In genomic region chr1:95467036-95467435, GRCh38 we compare ENCODE assay signal across 18 cellular contexts.
A peak's percentile ranks its signal among the peaks of the same experiment; 100 is the strongest.
DNase-seq lines count a peak whose midpoint lies in the region; ATAC-seq and TF ChIP-seq lines count a peak whose summit lies in the region.
"Had no signal": no experiment of that assay in that cellular context is flagged by ENCODE, and none has a peak within 500 bp of the region (broad histone marks: within the 10 kb centered on the region; RNA-seq: fewer than 3 reads in every experiment).

No MANE protein-coding gene starts in this region.

- no peaks in the 10 kb centered on the region for H3K27me3 Mint-ChIP-seq in activated CD8-positive, alpha-beta T cell treated with anti-CD3 and anti-CD28 coated beads for 36 hours

- H3K27me3 ChIP-seq in left ventricle myocardium inferior (ENCODE audit: low read depth) (no peaks in the 10 kb centered on the region), right atrium auricular region (no peaks in the 10 kb centered on the region)
- H3K27me3 ChIP-seq: suprapubic skin had no signal

- TF ChIP-seq CTCF in left ventricle myocardium inferior (IDR thresholded peaks at IDR 0.05; ENCODE audit: borderline replicate concordance): peak; percentile 47
- TF ChIP-seq CTCF in right atrium auricular region (IDR thresholded peaks at IDR 0.05): peak in 1 of 2 donors; percentile 33
- no peak for TF ChIP-seq CTCF in activated CD8-positive, alpha-beta T cell treated with anti-CD3 and anti-CD28 coated beads for 36 hours (IDR thresholded peaks at IDR 0.05)

- no peak for ATAC-seq in activated CD8-positive, alpha-beta T cell treated with anti-CD3 and anti-CD28 coated beads for 36 hours
- ATAC-seq in HG02840 (IDR thresholded peaks at IDR 0.05; ENCODE audit: low FRiP score, unreplicated experiment): no peak
- ATAC-seq: left lobe of liver had no signal

- intact Hi-C loops in left ventricle myocardium inferior (cut with micrococcal nuclease): no loop called here
- intact Hi-C loops in activated CD8-positive, alpha-beta T cell treated with anti-CD3 and anti-CD28 coated beads for 36 hours (cut with micrococcal nuclease): no loop called here

- POLR2A ChIA-PET in activated CD8-positive, alpha-beta T cell treated with anti-CD3 and anti-CD28 coated beads for 36 hours (lab: Charles Lee): no interaction called here

- H3K36me3 ChIP-seq in left ventricle myocardium inferior: no peaks in the 10 kb centered on the region
- H3K36me3 ChIP-seq in right atrium auricular region: no peaks in the 10 kb centered on the region
- H3K36me3 ChIP-seq: suprapubic skin had no signal

- H3K27ac ChIP-seq in left ventricle myocardium inferior (replicated peaks): no peak overlapping the region
- H3K27ac ChIP-seq in right atrium auricular region: no peak overlapping the region
- H3K27ac ChIP-seq: skin epidermis, suprapubic skin had no signal

- no peak overlapping the region for H3K4me3 ChIP-seq in left ventricle myocardium inferior
- H3K4me3 ChIP-seq in right atrium auricular region: no peak overlapping the region
- H3K4me3 ChIP-seq: skin epidermis, suprapubic skin had no signal

- H3K27ac Mint-ChIP-seq in activated CD8-positive, alpha-beta T cell treated with anti-CD3 and anti-CD28 coated beads for 36 hours: no peak overlapping the region

- DNase-seq in left ventricle myocardium inferior (no peak), right atrium auricular region (ENCODE audit: low spot score) (no peak), NCI-H69 (lab: John Stamatoyannopoulos, UW) (peak; percentile 9), foreskin melanocyte (peak; percentile 35), T-helper 1 cell (no peak), hypothalamus (lab: John Stamatoyannopoulos, UW) (no peak)
- DNase-seq in activated CD8-positive, alpha-beta T cell treated with anti-CD3 and anti-CD28 coated beads for 36 hours: no peak
- DNase-seq: activated CD4-positive, alpha-beta T cell treated with anti-CD3 and anti-CD28 coated beads for 4 hours; activated naive CD4-positive, alpha-beta T cell; aorta; Calu3; NCI-H345; SHP77 treated with DMSO at 0.1 percent for 48 hours; T-helper 9 cell had no signal

- no peaks in the 10 kb centered on the region for H3K36me3 Mint-ChIP-seq in activated CD8-positive, alpha-beta T cell treated with anti-CD3 and anti-CD28 coated beads for 36 hours (ENCODE audit: low read depth)

- no peak overlapping the region for H3K4me3 Mint-ChIP-seq in activated CD8-positive, alpha-beta T cell treated with anti-CD3 and anti-CD28 coated beads for 36 hours

- no peaks in the 10 kb centered on the region for H3K4me1 ChIP-seq in left ventricle myocardium inferior
- H3K4me1 ChIP-seq in right atrium auricular region: no peaks in the 10 kb centered on the region
- H3K4me1 ChIP-seq: suprapubic skin had no signal

- no peaks in the 10 kb centered on the region for H3K4me1 Mint-ChIP-seq in activated CD8-positive, alpha-beta T cell treated with anti-CD3 and anti-CD28 coated beads for 36 hours (ENCODE audit: low read depth)

- H3K9me3 ChIP-seq in left ventricle myocardium inferior (replicated peaks) (peaks cover 27% of the 10 kb centered on the region), right atrium auricular region (no peaks in the 10 kb centered on the region)
- H3K9me3 ChIP-seq: suprapubic skin had no signal

- peaks cover 6% of the 10 kb centered on the region for H3K9me3 Mint-ChIP-seq in activated CD8-positive, alpha-beta T cell treated with anti-CD3 and anti-CD28 coated beads for 36 hours

- CTCF ChIA-PET in activated CD8-positive, alpha-beta T cell treated with anti-CD3 and anti-CD28 coated beads for 36 hours (lab: Charles Lee): no interaction called here

Comparison
In these comparisons a context has a peak if more than half of its experiments do, and no peak if none do; other contexts are left out.
1. DNase-seq: peak in NCI-H69 (single experiment) and foreskin melanocyte (single experiment); none in left ventricle myocardium inferior (single experiment), right atrium auricular region (single experiment), activated CD8-positive, alpha-beta T cell treated with anti-CD3 and anti-CD28 coated beads for 36 hours (single experiment), T-helper 1 cell (0 of 5) and hypothalamus (0 of 51).